9 cellular contexts compared by ENCODE assay signal in the genomic region with DNA sequence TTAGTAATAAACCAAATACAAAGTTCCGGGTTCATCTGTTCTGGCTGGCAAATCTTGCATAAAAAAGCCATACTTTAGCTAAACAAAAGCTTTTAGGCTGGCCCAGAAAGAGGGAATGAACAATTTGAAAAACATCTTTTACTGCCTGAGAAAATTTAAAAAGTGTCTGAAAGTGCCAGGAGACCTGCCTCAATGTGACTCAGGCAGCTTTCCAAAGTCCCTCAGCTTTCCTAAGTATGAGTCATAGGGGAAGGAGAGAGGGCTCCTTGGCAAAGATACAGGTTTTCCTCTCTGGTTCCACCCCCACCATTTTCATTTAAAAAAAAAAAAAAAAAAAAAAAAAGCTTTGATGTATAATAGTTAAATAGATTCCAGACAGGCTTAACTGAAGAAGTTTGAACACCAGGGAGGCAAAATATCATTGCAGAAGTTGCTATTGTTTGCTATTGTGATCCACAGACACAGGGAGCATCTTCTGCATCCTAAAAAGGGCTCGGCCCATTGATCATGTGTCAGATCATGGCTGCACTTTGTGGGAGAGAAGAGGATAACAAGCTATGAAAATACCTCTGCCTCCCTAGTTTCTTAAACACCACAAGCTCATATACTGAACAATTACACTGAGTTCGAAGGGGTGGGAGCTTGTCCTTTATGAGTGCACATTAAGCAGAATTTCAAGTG.
DNase-seq lines count a peak whose midpoint lies in the region; ATAC-seq and TF ChIP-seq lines count a peak whose summit lies in the region.
"Had no signal": no experiment of that assay in that cellular context is flagged by ENCODE, and none has a peak within 500 bp of the region (broad histone marks: within the 10 kb centered on the region; RNA-seq: fewer than 3 reads in every experiment).

No MANE protein-coding gene starts in this region.

- H3K36me3 Mint-ChIP-seq in GM23338 (ENCODE audit: low read depth): peaks cover 8% of the 10 kb centered on the region
- no peaks in the 10 kb centered on the region for H3K36me3 Mint-ChIP-seq in natural killer cell treated with Interleukin-12 subunit alpha and Interleukin-12 subunit beta and Interleukin-15 and Interleukin-18, amount 100 ng/mL, for 72 hours
- peaks cover 15% of the 10 kb centered on the region for H3K36me3 Mint-ChIP-seq in activated naive CD8-positive, alpha-beta T cell treated with anti-CD3 and anti-CD28 coated beads for 36 hours

- no peak overlapping the region for H3K4me2 ChIP-seq in GM23338
- peak overlapping the region; percentile 80 for H3K4me2 ChIP-seq in smooth muscle cell

- 62 to 68% (median 65%) methylated on average over 3 of the region's 3 CpGs for WGBS in heart left ventricle, 4 donors
- WGBS in smooth muscle cell (ENCODE audit: low lambda C conversion rate): 53% methylated on average over 3 of the region's 3 CpGs

- no peak for TF ChIP-seq POLR2A in heart left ventricle (IDR thresholded peaks at IDR 0.05)

- H3K4me1 Mint-ChIP-seq in GM23338: peaks cover 46% of the 10 kb centered on the region
- peaks cover 16 to 22% of the 10 kb centered on the region in 2 donors for H3K4me1 Mint-ChIP-seq in natural killer cell treated with Interleukin-12 subunit alpha and Interleukin-12 subunit beta and Interleukin-15 and Interleukin-18, amount 100 ng/mL, for 72 hours (ENCODE audit: low read depth in 2 of 2)
- peaks cover 31% of the 10 kb centered on the region for H3K4me1 Mint-ChIP-seq in activated naive CD8-positive, alpha-beta T cell treated with anti-CD3 and anti-CD28 coated beads for 36 hours

- H4K20me1 ChIP-seq in GM23338 (replicated peaks; ENCODE audit: insufficient read depth): no peaks in the 10 kb centered on the region
- no peaks in the 10 kb centered on the region for H4K20me1 ChIP-seq in smooth muscle cell (ENCODE audit: low read depth)

- H3K27ac ChIP-seq in GM23338 (ENCODE audit: low read depth) (no peak overlapping the region; the same call in 1 of the 2 replicates), heart left ventricle (peak overlapping the region in 9 of 12 donors; percentile 14 to 71 (median 47)), smooth muscle cell (ENCODE audit: low read depth) (peak overlapping the region; percentile 90)
- H3K27ac ChIP-seq: upper lobe of left lung had no signal

- H3K27me3 Mint-ChIP-seq in GM23338 (ENCODE audit: insufficient read depth, low read depth, poor library complexity): peaks cover 2% of the 10 kb centered on the region
- H3K27me3 Mint-ChIP-seq in natural killer cell treated with Interleukin-12 subunit alpha and Interleukin-12 subunit beta and Interleukin-15 and Interleukin-18, amount 100 ng/mL, for 72 hours: no peaks in the 10 kb centered on the region
- H3K27me3 Mint-ChIP-seq in activated naive CD8-positive, alpha-beta T cell treated with anti-CD3 and anti-CD28 coated beads for 36 hours: no peaks in the 10 kb centered on the region

- no peak overlapping the region for H3K4me3 Mint-ChIP-seq in GM23338
- no peak overlapping the region for H3K4me3 Mint-ChIP-seq in natural killer cell treated with Interleukin-12 subunit alpha and Interleukin-12 subunit beta and Interleukin-15 and Interleukin-18, amount 100 ng/mL, for 72 hours
- no peak overlapping the region for H3K4me3 Mint-ChIP-seq in activated naive CD8-positive, alpha-beta T cell treated with anti-CD3 and anti-CD28 coated beads for 36 hours

- peaks cover 27% of the 10 kb centered on the region for H3K79me2 ChIP-seq in GM23338 (replicated peaks; ENCODE audit: insufficient read depth)
- peaks cover 15% of the 10 kb centered on the region for H3K79me2 ChIP-seq in smooth muscle cell (ENCODE audit: low read depth)

- H3K27me3 ChIP-seq in GM23338 (ENCODE audit: insufficient read depth): no peaks in the 10 kb centered on the region
- H3K27me3 ChIP-seq in heart left ventricle: no peaks in the 10 kb centered on the region
- no peaks in the 10 kb centered on the region for H3K27me3 ChIP-seq in smooth muscle cell (ENCODE audit: low read depth)
- H3K27me3 ChIP-seq: upper lobe of left lung had no signal

- H3K4me1 ChIP-seq in GM23338 (ENCODE audit: insufficient read depth): peaks cover 8% of the 10 kb centered on the region; the same call in 1 of the 2 replicates
- H3K4me1 ChIP-seq in heart left ventricle: peaks cover 7 to 75% (median 52%) of the 10 kb centered on the region in 12 donors
- H3K4me1 ChIP-seq in smooth muscle cell (ENCODE audit: low read depth): peaks cover 65% of the 10 kb centered on the region

- no peaks in the 10 kb centered on the region for H3K9me2 ChIP-seq in GM23338 (ENCODE audit: insufficient read depth)

- H3F3A ChIP-seq in GM23338 (replicated peaks; ENCODE audit: low read depth) (no peaks in the 10 kb centered on the region), smooth muscle cell (ENCODE audit: low read depth) (peaks cover 36% of the 10 kb centered on the region)

- ATAC-seq in GM23338: peak; percentile 22; the same call in 2 of the 3 replicates
- peak in 3 of 4 donors; percentile 50 to 73 (median 67) for ATAC-seq in heart left ventricle
- ATAC-seq in natural killer cell treated with Interleukin-12 subunit alpha and Interleukin-12 subunit beta and Interleukin-15 and Interleukin-18, amount 100 ng/mL, for 72 hours: no peak
- no peak for ATAC-seq in HG02571 (IDR thresholded peaks at IDR 0.05; ENCODE audit: unreplicated experiment)

- intact Hi-C loops in heart left ventricle (cut with DNase I): loop anchor here in 3 of 10 donors (5.0 to 10.0 kb wide), 3 partner anchors 36 to 114 kb away; no protein-coding TSS in a partner anchor

- H3K36me3 ChIP-seq in GM23338 (ENCODE audit: insufficient read depth): no peaks in the 10 kb centered on the region
- no peaks in the 10 kb centered on the region for H3K36me3 ChIP-seq in heart left ventricle
- H3K36me3 ChIP-seq in smooth muscle cell (ENCODE audit: low read depth): no peaks in the 10 kb centered on the region
- H3K36me3 ChIP-seq: upper lobe of left lung had no signal

- H2AFZ ChIP-seq in GM23338 (no peak overlapping the region), smooth muscle cell (ENCODE audit: low read depth) (no peak overlapping the region)

- no peaks in the 10 kb centered on the region for H3K9me3 Mint-ChIP-seq in GM23338
- no peaks in the 10 kb centered on the region for H3K9me3 Mint-ChIP-seq in natural killer cell treated with Interleukin-12 subunit alpha and Interleukin-12 subunit beta and Interleukin-15 and Interleukin-18, amount 100 ng/mL, for 72 hours
- no peaks in the 10 kb centered on the region for H3K9me3 Mint-ChIP-seq in activated naive CD8-positive, alpha-beta T cell treated with anti-CD3 and anti-CD28 coated beads for 36 hours

- peak; percentile 27 for DNase-seq in GM23338 (ENCODE audit: low spot score)
- peak; percentile 40 for DNase-seq in SW480 (ENCODE audit: low spot score)
- DNase-seq in heart left ventricle: peak in 4 of 5 donors; percentile 32 to 62 (median 58)
- DNase-seq in smooth muscle cell (lab: John Stamatoyannopoulos, UW; ENCODE audit: unreplicated experiment): no peak
- DNase-seq in natural killer cell treated with Interleukin-12 subunit alpha and Interleukin-12 subunit beta and Interleukin-15 and Interleukin-18, amount 100 ng/mL, for 72 hours (ENCODE audit: low spot score): no peak
- DNase-seq in activated CD4-positive, alpha-beta T cell treated with anti-CD3 and anti-CD28 coated beads, Interleukin-2, amount 50 U/mL, for 1 hour: no peak
- no peak for DNase-seq in activated naive CD8-positive, alpha-beta T cell treated with anti-CD3 and anti-CD28 coated beads for 36 hours

- no peak overlapping the region for H3K9ac ChIP-seq in smooth muscle cell (ENCODE audit: low read depth)

- H3K9me3 ChIP-seq in heart left ventricle (no peaks in the 10 kb centered on the region), smooth muscle cell (replicated peaks; ENCODE audit: low read depth) (no peaks in the 10 kb centered on the region)
- H3K9me3 ChIP-seq: upper lobe of left lung had no signal

- H3K4me3 ChIP-seq in GM23338 (no peak overlapping the region), heart left ventricle (no peak overlapping the region), smooth muscle cell (no peak overlapping the region)
- H3K4me3 ChIP-seq: upper lobe of left lung had no signal

- 0 out of 2 replicates have a peak overlapping the region, but pooled peaks have one; percentile 64 for H3K27ac Mint-ChIP-seq in GM23338
- no peak overlapping the region for H3K27ac Mint-ChIP-seq in natural killer cell treated with Interleukin-12 subunit alpha and Interleukin-12 subunit beta and Interleukin-15 and Interleukin-18, amount 100 ng/mL, for 72 hours
- H3K27ac Mint-ChIP-seq in activated naive CD8-positive, alpha-beta T cell treated with anti-CD3 and anti-CD28 coated beads for 36 hours: no peak overlapping the region

- no peak for TF ChIP-seq CTCF in GM23338 (conservative IDR thresholded peaks at IDR 0.05; ENCODE audit: low read depth in 2 of 2)
- TF ChIP-seq CTCF in heart left ventricle (IDR thresholded peaks at IDR 0.05): no peak
- TF ChIP-seq CTCF in smooth muscle cell (IDR thresholded peaks at IDR 0.05; ENCODE audit: borderline replicate concordance, insufficient read depth, poor library complexity, severe bottlenecking): no peak

TF ChIP-seq in GM23338, 12 proteins besides CTCF, POLR2A, EP300 and RAD21:
- TF ChIP-seq ZNF114 (CRISPR knock-in tag; IDR thresholded peaks at IDR 0.05): no peak
- no peak for TF ChIP-seq EZH2 (IDR thresholded peaks at IDR 0.05; ENCODE audit: low read depth, unreplicated experiment)

Comparison
In these comparisons a context has a peak if more than half of its experiments do, and no peak if none do; other contexts are left out.
1. ATAC-seq: peak in GM23338 (single experiment) and heart left ventricle (3 of 4); none in natural killer cell treated with Interleukin-12 subunit alpha and Interleukin-12 subunit beta and Interleukin-15 and Interleukin-18, amount 100 ng/mL, for 72 hours (0 of 2) and HG02571 (single experiment).
2. DNase-seq: peak in GM23338 (single experiment), SW480 (single experiment) and heart left ventricle (4 of 5); none in smooth muscle cell (single experiment), natural killer cell treated with Interleukin-12 subunit alpha and Interleukin-12 subunit beta and Interleukin-15 and Interleukin-18, amount 100 ng/mL, for 72 hours (single experiment), activated CD4-positive, alpha-beta T cell treated with anti-CD3 and anti-CD28 coated beads, Interleukin-2, amount 50 U/mL, for 1 hour (single experiment) and activated naive CD8-positive, alpha-beta T cell treated with anti-CD3 and anti-CD28 coated beads for 36 hours (single experiment).